ENCODE assay signal across 23 cellular contexts in the genomic region with DNA sequence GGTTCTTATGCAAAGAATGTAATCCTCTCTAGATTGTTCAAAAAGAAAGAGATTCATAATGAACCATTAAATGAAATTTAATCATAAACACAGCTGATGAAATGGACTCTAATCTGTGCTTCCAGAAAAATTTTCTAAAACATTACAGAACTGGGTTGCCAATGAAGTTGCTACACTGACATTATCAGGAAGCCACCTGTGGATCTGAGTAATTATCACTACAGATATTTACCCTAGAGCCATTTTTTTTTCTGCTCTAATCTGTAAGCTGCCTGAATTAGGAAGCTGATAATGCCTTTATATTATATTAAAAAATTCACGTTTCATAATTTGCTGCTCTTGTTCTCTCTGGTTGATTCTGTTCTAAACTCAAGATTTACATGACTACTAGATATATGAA.
"Had no signal": no experiment of that assay in that cellular context is flagged by ENCODE, and none has a peak within 500 bp of the region (broad histone marks: within the 10 kb centered on the region; RNA-seq: fewer than 3 reads in every experiment).

No MANE protein-coding gene starts in this region.

- H3K4me1 ChIP-seq: colonic mucosa, esophagus muscularis mucosa, foreskin keratinocyte, gastroesophageal sphincter, heart left ventricle, left lung, lower lobe of right lung had no signal

- H3K4me3 ChIP-seq: colonic mucosa, esophagus muscularis mucosa, gastroesophageal sphincter, heart left ventricle, hepatocyte, left lung, lower lobe of right lung had no signal

- H3K27ac ChIP-seq: colonic mucosa, esophagus muscularis mucosa, foreskin keratinocyte, gastroesophageal sphincter, heart left ventricle, hepatocyte, left lung, lower lobe of right lung had no signal

- H3K36me3 Mint-ChIP-seq: immature natural killer cell; naive thymus-derived CD4-positive, alpha-beta T cell; natural killer cell had no signal

- H3K27ac Mint-ChIP-seq: dendritic cell treated with granulocyte-macrophage colony-stimulating factor and Interleukin-4, amounts not matched to agents 40 ng/mL and 50 ng/mL, for 4 days; effector memory CD8-positive, alpha-beta T cell; immature natural killer cell; naive thymus-derived CD4-positive, alpha-beta T cell; natural killer cell had no signal

- DNase-seq: colonic mucosa; cortex of kidney; effector CD8-positive, alpha-beta T cell; effector memory CD8-positive, alpha-beta T cell; foreskin keratinocyte; heart left ventricle; hypothalamus; immature natural killer cell; islet precursor cell; kidney; kidney glomerular epithelial cell; left cardiac atrium; left lung; left ventricle myocardium superior; lower lobe of right lung; mesenchymal stem cell; midbrain; naive thymus-derived CD4-positive, alpha-beta T cell; natural killer cell had no signal

- H3K9me3 ChIP-seq: colonic mucosa, esophagus muscularis mucosa, lower lobe of right lung had no signal

- H3K27me3 Mint-ChIP-seq: dendritic cell treated with granulocyte-macrophage colony-stimulating factor and Interleukin-4, amounts not matched to agents 40 ng/mL and 50 ng/mL, for 4 days; effector memory CD8-positive, alpha-beta T cell; naive thymus-derived CD4-positive, alpha-beta T cell had no signal

- ATAC-seq: effector memory CD8-positive, alpha-beta T cell; foreskin keratinocyte; gastroesophageal sphincter; heart left ventricle; left cardiac atrium; left lung; left ventricle myocardium superior; lower lobe of right lung; naive thymus-derived CD4-positive, alpha-beta T cell; natural killer cell had no signal

- H3K27me3 ChIP-seq: colonic mucosa, esophagus muscularis mucosa, foreskin keratinocyte, gastroesophageal sphincter, heart left ventricle, hepatocyte, left lung had no signal

- H3K4me3 Mint-ChIP-seq: dendritic cell treated with granulocyte-macrophage colony-stimulating factor and Interleukin-4, amounts not matched to agents 40 ng/mL and 50 ng/mL, for 4 days; effector memory CD8-positive, alpha-beta T cell; immature natural killer cell; naive thymus-derived CD4-positive, alpha-beta T cell; natural killer cell had no signal

- H3K4me1 Mint-ChIP-seq: immature natural killer cell; naive thymus-derived CD4-positive, alpha-beta T cell; natural killer cell had no signal

- H3K9me3 Mint-ChIP-seq: dendritic cell treated with granulocyte-macrophage colony-stimulating factor and Interleukin-4, amounts not matched to agents 40 ng/mL and 50 ng/mL, for 4 days had no signal

- H3K36me3 ChIP-seq: colonic mucosa, esophagus muscularis mucosa, gastroesophageal sphincter, heart left ventricle, left lung, lower lobe of right lung had no signal
